Comparison of ENCODE assay signal across 40 cellular contexts in genomic region chr14:55908071-55908470, GRCh38.
"Had no signal": no experiment of that assay in that cellular context is flagged by ENCODE, and none has a peak within 500 bp of the region (broad histone marks: within the 10 kb centered on the region; RNA-seq: fewer than 3 reads in every experiment).

No MANE protein-coding gene starts in this region.

- H3K4me3 Mint-ChIP-seq: activated naive CD4-positive, alpha-beta T cell treated with anti-CD3 and anti-CD28 coated beads for 36 hours; activated naive CD4-positive, alpha-beta T cell treated with anti-CD3 and anti-CD28 coated beads, Interleukin-2, amount 10 ng/mL, durations not matched to agents 7 days and 5 days; activated naive CD4-positive, alpha-beta T cell treated with anti-CD3 and anti-CD28 coated beads, Interleukin-2, amount 50 U/mL, for 24 hours; activated naive CD8-positive, alpha-beta T cell; activated naive CD8-positive, alpha-beta T cell treated with anti-CD3 and anti-CD28 coated beads for 36 hours; activated naive CD8-positive, alpha-beta T cell treated with anti-CD3 and anti-CD28 coated beads, Interleukin-2, amount 10 ng/mL, durations not matched to agents 7 days and 5 days; activated naive CD8-positive, alpha-beta T cell treated with anti-CD3 and anti-CD28 coated beads, Interleukin-2, amount 50 U/mL, for 24 hours; activated T-cell treated with anti-CD3 and anti-CD28 coated beads, Interleukin-2, amount 50 U/mL, for 24 hours; activated T-cell treated with anti-CD3 and anti-CD28 coated beads, Interleukin-2, amount 50 U/mL, for 4 hours; activated T-cell treated with anti-CD3 and anti-CD28 coated beads, Interleukin-2, amount 50 U/mL, for 72 hours; activated T-helper 1 cell treated with anti-CD3 and anti-CD28 coated beads, Interleukin-12 subunit alpha, Interleukin-12 subunit beta, Interleukin-2, Interleukin-4 antibody, amounts not matched to agents 30 ng/mL and 10 ng/mL and 1 ng/mL, durations not matched to agents 14 hours and 24 hours and 36 hours; activated T-helper 17 cell treated with anti-CD3 and anti-CD28 coated beads, Interleukin-2, amount 50 U/mL, for 72 hours; brain; central memory CD8-positive, alpha-beta T cell had no signal

- H3K27ac ChIP-seq: adrenal gland, ascending aorta, body of pancreas, brain microvascular endothelial cell, breast epithelium, cardiac muscle cell had no signal

- H3K4me1 ChIP-seq: adrenal gland, ascending aorta, breast epithelium had no signal

- H3K27ac Mint-ChIP-seq: activated naive CD4-positive, alpha-beta T cell treated with anti-CD3 and anti-CD28 coated beads for 36 hours; activated naive CD4-positive, alpha-beta T cell treated with anti-CD3 and anti-CD28 coated beads, Interleukin-2, amount 10 ng/mL, durations not matched to agents 7 days and 5 days; activated naive CD4-positive, alpha-beta T cell treated with anti-CD3 and anti-CD28 coated beads, Interleukin-2, amount 50 U/mL, for 24 hours; activated naive CD4-positive, alpha-beta T cell treated with anti-CD3 and anti-CD28 coated beads, Interleukin-2, amount 50 U/mL, for 72 hours; activated naive CD8-positive, alpha-beta T cell; activated naive CD8-positive, alpha-beta T cell treated with anti-CD3 and anti-CD28 coated beads for 36 hours; activated naive CD8-positive, alpha-beta T cell treated with anti-CD3 and anti-CD28 coated beads, Interleukin-2, amount 10 ng/mL, durations not matched to agents 7 days and 5 days; activated naive CD8-positive, alpha-beta T cell treated with anti-CD3 and anti-CD28 coated beads, Interleukin-2, amount 50 U/mL, for 24 hours; activated T-cell treated with anti-CD3 and anti-CD28 coated beads, Interleukin-2, amount 50 U/mL, for 24 hours; activated T-cell treated with anti-CD3 and anti-CD28 coated beads, Interleukin-2, amount 50 U/mL, for 72 hours; activated T-helper 1 cell treated with anti-CD3 and anti-CD28 coated beads, Interleukin-12 subunit alpha, Interleukin-12 subunit beta, Interleukin-2, Interleukin-4 antibody, amounts not matched to agents 30 ng/mL and 10 ng/mL and 1 ng/mL, durations not matched to agents 14 hours and 24 hours and 36 hours; activated T-helper 17 cell treated with anti-CD3 and anti-CD28 coated beads, Interleukin-2, amount 50 U/mL, for 72 hours; activated T-helper 2 cell treated with anti-CD3 and anti-CD28 coated beads, Interferon-gamma antibody, Interleukin-2, Interleukin-4, amounts not matched to agents 10 μg/mL and 5 μg/mL and 100 μg/mL, durations not matched to agents 14 hours and 24 hours and 36 hours had no signal

- DNase-seq: activated effector memory CD4-positive, alpha-beta T cell treated with anti-CD3 and anti-CD28 coated beads, Interleukin-2, amount 50 U/mL, for 16 hours; activated effector memory CD4-positive, alpha-beta T cell treated with Interleukin-2 at 50 U/mL for 16 hours; activated gamma-delta T cell; activated gamma-delta T cell treated with Interleukin-2 at 50 U/mL for 16 hours; activated naive CD4-positive, alpha-beta T cell; activated naive CD4-positive, alpha-beta T cell treated with anti-CD3 and anti-CD28 coated beads for 36 hours; activated naive CD4-positive, alpha-beta T cell treated with anti-CD3 and anti-CD28 coated beads, Interleukin-2, amount 10 ng/mL, durations not matched to agents 7 days and 5 days; activated naive CD4-positive, alpha-beta T cell treated with anti-CD3 and anti-CD28 coated beads, Interleukin-2, amount 50 U/mL, for 16 hours; activated naive CD4-positive, alpha-beta T cell treated with Interleukin-2 at 50 U/mL for 16 hours; activated naive CD8-positive, alpha-beta T cell treated with anti-CD3 and anti-CD28 coated beads for 36 hours; activated naive CD8-positive, alpha-beta T cell treated with anti-CD3 and anti-CD28 coated beads, Interleukin-2, amount 10 ng/mL, durations not matched to agents 7 days and 5 days; activated naive CD8-positive, alpha-beta T cell treated with anti-CD3 and anti-CD28 coated beads, Interleukin-2, amount 50 U/mL, for 24 hours; activated T-cell treated with anti-CD3 and anti-CD28 coated beads, Interleukin-2, amount 50 U/mL, for 1 hour; activated T-cell treated with anti-CD3 and anti-CD28 coated beads, Interleukin-2, amount 50 U/mL, for 24 hours; activated T-cell treated with anti-CD3 and anti-CD28 coated beads, Interleukin-2, amount 50 U/mL, for 4 hours; activated T-cell treated with anti-CD3 and anti-CD28 coated beads, Interleukin-2, amount 50 U/mL, for 48 hours; activated T-cell treated with anti-CD3 and anti-CD28 coated beads, Interleukin-2, amount 50 U/mL, for 72 hours; adrenal gland; amniotic stem cell; amygdala; anterior cingulate cortex; aorta; body of pancreas; brain microvascular endothelial cell; caudate nucleus; central memory CD4-positive, alpha-beta T cell; cerebellar nuclear complex had no signal

- H3K36me3 Mint-ChIP-seq: activated naive CD4-positive, alpha-beta T cell treated with anti-CD3 and anti-CD28 coated beads, Interleukin-2, amount 10 ng/mL, durations not matched to agents 7 days and 5 days; activated naive CD4-positive, alpha-beta T cell treated with anti-CD3 and anti-CD28 coated beads, Interleukin-2, amount 50 U/mL, for 24 hours; activated naive CD4-positive, alpha-beta T cell treated with anti-CD3 and anti-CD28 coated beads, Interleukin-2, amount 50 U/mL, for 72 hours; activated naive CD8-positive, alpha-beta T cell; activated naive CD8-positive, alpha-beta T cell treated with anti-CD3 and anti-CD28 coated beads for 36 hours; activated naive CD8-positive, alpha-beta T cell treated with anti-CD3 and anti-CD28 coated beads, Interleukin-2, amount 10 ng/mL, durations not matched to agents 7 days and 5 days; brain had no signal

- H3K4me1 Mint-ChIP-seq: activated naive CD4-positive, alpha-beta T cell treated with anti-CD3 and anti-CD28 coated beads, Interleukin-2, amount 10 ng/mL, durations not matched to agents 7 days and 5 days; activated naive CD4-positive, alpha-beta T cell treated with anti-CD3 and anti-CD28 coated beads, Interleukin-2, amount 50 U/mL, for 24 hours; activated naive CD8-positive, alpha-beta T cell treated with anti-CD3 and anti-CD28 coated beads for 36 hours; activated naive CD8-positive, alpha-beta T cell treated with anti-CD3 and anti-CD28 coated beads, Interleukin-2, amount 10 ng/mL, durations not matched to agents 7 days and 5 days; activated naive CD8-positive, alpha-beta T cell treated with anti-CD3 and anti-CD28 coated beads, Interleukin-2, amount 50 U/mL, for 24 hours; activated T-helper 17 cell treated with anti-CD3 and anti-CD28 coated beads, Interleukin-2, amount 50 U/mL, for 72 hours; central memory CD8-positive, alpha-beta T cell had no signal

- H3K9me3 Mint-ChIP-seq: activated naive CD4-positive, alpha-beta T cell treated with anti-CD3 and anti-CD28 coated beads for 36 hours; activated naive CD4-positive, alpha-beta T cell treated with anti-CD3 and anti-CD28 coated beads, Interleukin-2, amount 10 ng/mL, durations not matched to agents 7 days and 5 days; activated naive CD4-positive, alpha-beta T cell treated with anti-CD3 and anti-CD28 coated beads, Interleukin-2, amount 50 U/mL, for 24 hours; activated naive CD8-positive, alpha-beta T cell treated with anti-CD3 and anti-CD28 coated beads for 36 hours; activated naive CD8-positive, alpha-beta T cell treated with anti-CD3 and anti-CD28 coated beads, Interleukin-2, amount 10 ng/mL, durations not matched to agents 7 days and 5 days; activated naive CD8-positive, alpha-beta T cell treated with anti-CD3 and anti-CD28 coated beads, Interleukin-2, amount 50 U/mL, for 24 hours; activated T-cell treated with anti-CD3 and anti-CD28 coated beads, Interleukin-2, amount 50 U/mL, for 24 hours; activated T-cell treated with anti-CD3 and anti-CD28 coated beads, Interleukin-2, amount 50 U/mL, for 4 hours; activated T-helper 1 cell treated with anti-CD3 and anti-CD28 coated beads, Interleukin-12 subunit alpha, Interleukin-12 subunit beta, Interleukin-2, Interleukin-4 antibody, amounts not matched to agents 30 ng/mL and 10 ng/mL and 1 ng/mL, durations not matched to agents 14 hours and 24 hours and 36 hours; activated T-helper 17 cell treated with anti-CD3 and anti-CD28 coated beads, Interleukin-2, amount 50 U/mL, for 72 hours; activated T-helper 2 cell treated with anti-CD3 and anti-CD28 coated beads, Interferon-gamma antibody, Interleukin-2, Interleukin-4, amounts not matched to agents 10 μg/mL and 5 μg/mL and 100 μg/mL, durations not matched to agents 14 hours and 24 hours and 36 hours had no signal

- H3K27me3 Mint-ChIP-seq: activated naive CD4-positive, alpha-beta T cell treated with anti-CD3 and anti-CD28 coated beads, Interleukin-2, amount 10 ng/mL, durations not matched to agents 7 days and 5 days; activated naive CD8-positive, alpha-beta T cell; activated T-cell treated with anti-CD3 and anti-CD28 coated beads, Interleukin-2, amount 50 U/mL, for 24 hours had no signal

- ATAC-seq: activated naive CD4-positive, alpha-beta T cell treated with anti-CD3 and anti-CD28 coated beads, Interleukin-2, amount 50 U/mL, for 72 hours; activated naive CD8-positive, alpha-beta T cell treated with anti-CD3 and anti-CD28 coated beads, Interleukin-2, amount 50 U/mL, for 24 hours; activated T-cell treated with anti-CD3 and anti-CD28 coated beads, Interleukin-2, amount 50 U/mL, for 4 hours; activated T-cell treated with anti-CD3 and anti-CD28 coated beads, Interleukin-2, amount 50 U/mL, for 72 hours; activated T-helper 17 cell treated with anti-CD3 and anti-CD28 coated beads, Interleukin-2, amount 50 U/mL, for 72 hours; body of pancreas had no signal

- H3K4me3 ChIP-seq: adrenal gland, ascending aorta, body of pancreas, breast epithelium, cardiac muscle cell had no signal

- H3K9me3 ChIP-seq: adrenal gland, ascending aorta, body of pancreas, breast epithelium had no signal

- FAIRE-seq: astrocyte, bronchial epithelial cell had no signal

- H3K27me3 ChIP-seq: adrenal gland, ascending aorta, body of pancreas, brain microvascular endothelial cell, breast epithelium, cardiac muscle cell had no signal

- H3K36me3 ChIP-seq: adrenal gland, ascending aorta, brain microvascular endothelial cell, breast epithelium, cardiac muscle cell had no signal
